ENCODE assay signal across 25 cellular contexts in the genomic region with DNA sequence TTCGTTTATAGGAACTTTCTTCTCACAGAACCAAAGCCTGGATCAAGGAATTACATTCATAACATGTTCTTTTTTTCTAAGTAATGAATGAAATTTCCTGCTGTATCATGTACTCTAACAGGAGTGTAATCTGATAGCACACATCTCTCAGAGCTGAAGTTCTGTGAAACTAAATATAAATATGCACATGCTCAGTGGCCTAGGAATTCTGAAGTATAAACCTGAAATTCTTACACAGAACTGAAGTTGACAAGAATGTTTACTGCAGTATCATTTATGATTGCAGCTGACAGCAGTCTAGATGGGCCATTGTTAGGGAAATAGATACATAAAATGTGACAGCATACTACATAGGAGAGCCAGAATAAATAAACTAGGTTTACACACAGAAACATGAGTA. TPM values are rescaled to one million over a fixed set of nuclear protein-coding genes. Genes with fewer than 3 reads are reported as not detected.
DNase-seq lines count a peak whose midpoint lies in the region; ATAC-seq, FAIRE-seq and TF ChIP-seq lines count a peak whose summit lies in the region.
"Had no signal": no experiment of that assay in that cellular context is flagged by ENCODE, and none has a peak within 500 bp of the region (broad histone marks: within the 10 kb centered on the region; RNA-seq: fewer than 3 reads in every experiment).

No MANE protein-coding gene starts in this region.

- H2AFZ ChIP-seq in astrocyte (ENCODE audit: low read depth, low read length), result no peak overlapping the region

- H3K4me2 ChIP-seq in astrocyte (ENCODE audit: low read length), result no peak overlapping the region
- H3K4me2 ChIP-seq: A549, smooth muscle cell had no signal

- no peak overlapping the region for H3K9ac ChIP-seq in astrocyte (ENCODE audit: low read length)

- no peak overlapping the region for H3K27ac ChIP-seq in astrocyte (ENCODE audit: low read depth, low read length)
- H3K27ac ChIP-seq: A549, ascending aorta, foreskin keratinocyte had no signal

- no peak overlapping the region for H3K4me3 ChIP-seq in astrocyte (ENCODE audit: insufficient read depth, low read depth, low read length)
- H3K4me3 ChIP-seq: A549, ascending aorta, smooth muscle cell had no signal

- H3K4me3 Mint-ChIP-seq in activated T-cell treated with anti-CD3 and anti-CD28 coated beads, Interleukin-2, amount 50 U/mL, for 72 hours, result no peak overlapping the region
- no peak overlapping the region for H3K4me3 Mint-ChIP-seq in astrocyte (ENCODE audit: unreplicated experiment)
- H3K4me3 Mint-ChIP-seq: natural killer cell; T-helper 1 cell treated with Interleukin-12 subunit alpha and Interleukin-12 subunit beta and Interleukin-4 antibody, amounts not matched to agents 30 μg/mL and 1 μg/mL, for 36 hours had no signal

- H3K4me1 Mint-ChIP-seq in activated T-cell treated with anti-CD3 and anti-CD28 coated beads, Interleukin-2, amount 50 U/mL, for 72 hours (ENCODE audit: low read depth), result peaks cover 69% of the 10 kb centered on the region
- H3K4me1 Mint-ChIP-seq in astrocyte (ENCODE audit: low read depth, unreplicated experiment), result peaks cover 27% of the 10 kb centered on the region

- peaks cover 0 to 3% of the 10 kb centered on the region in 2 donors for H3K9me3 Mint-ChIP-seq in activated T-cell treated with anti-CD3 and anti-CD28 coated beads, Interleukin-2, amount 50 U/mL, for 72 hours
- peaks cover 1% of the 10 kb centered on the region for H3K9me3 Mint-ChIP-seq in astrocyte (ENCODE audit: unreplicated experiment)

- no peak for TF ChIP-seq CTCF in astrocyte (IDR thresholded peaks at IDR 0.05; ENCODE audit: insufficient read depth, low read depth, low read length)

- no peaks in the 10 kb centered on the region for H3K9me3 ChIP-seq in astrocyte (ENCODE audit: insufficient read depth, low read depth, low read length)
- H3K9me3 ChIP-seq: A549, ascending aorta had no signal

- no peak for DNase-seq in activated T-cell treated with anti-CD3 and anti-CD28 coated beads, Interleukin-2, amount 50 U/mL, for 72 hours
- DNase-seq in activated T-cell treated with anti-CD3 and anti-CD28 coated beads, Interleukin-2, amount 50 U/mL, for 1 hour, result no peak
- peak; percentile 25 for DNase-seq in astrocyte (ENCODE audit: low read depth)
- peak; percentile 74 for DNase-seq in iris pigment epithelial cell (ENCODE audit: low read depth)
- no peak for DNase-seq in DMS153 treated with DMSO at 0.1 percent for 48 hours (lab: John Stamatoyannopoulos, UW; ENCODE audit: unreplicated experiment)
- DNase-seq in NCI-H146 (lab: John Stamatoyannopoulos, UW), result no peak
- DNase-seq: activated CD4-positive, alpha-beta T cell treated with anti-CD3 and anti-CD28 coated beads, Interleukin-2, amount 50 U/mL, for 48 hours; activated naive CD4-positive, alpha-beta T cell treated with Interleukin-2 at 50 U/mL for 16 hours; foreskin keratinocyte; Kasumi-1; kidney glomerular epithelial cell; mesenchymal stem cell; natural killer cell; NCI-H2107; NCI-H748 treated with DMSO at 0.1 percent for 48 hours; SIG-M5; stimulated activated CD4-positive, alpha-beta T cell treated with anti-CD3 and anti-CD28 coated beads, Interleukin-4, amount 100 ng/mL, for 1 hour had no signal

- H3K79me2 ChIP-seq in astrocyte (ENCODE audit: insufficient read depth, low read length), result peaks cover 93% of the 10 kb centered on the region

- peak; percentile 9 for FAIRE-seq in astrocyte (lab: Jason Lieb, UNC)
- FAIRE-seq: A549, colon, endometrium had no signal

- peaks cover 14 to 27% of the 10 kb centered on the region in 2 donors for H3K36me3 Mint-ChIP-seq in activated T-cell treated with anti-CD3 and anti-CD28 coated beads, Interleukin-2, amount 50 U/mL, for 72 hours (ENCODE audit: insufficient read depth in 2 of 2)
- H3K36me3 Mint-ChIP-seq in astrocyte (ENCODE audit: low read depth, unreplicated experiment), result peaks cover 7% of the 10 kb centered on the region
- H3K36me3 Mint-ChIP-seq: natural killer cell had no signal

- no peak for ATAC-seq in activated T-cell treated with anti-CD3 and anti-CD28 coated beads, Interleukin-2, amount 50 U/mL, for 72 hours (replicated peaks in 1 of 2)
- ATAC-seq in HG03520 (IDR thresholded peaks at IDR 0.05; ENCODE audit: unreplicated experiment) (no peak), GM21619 (IDR thresholded peaks at IDR 0.05; ENCODE audit: unreplicated experiment) (no peak)
- ATAC-seq: A549, foreskin keratinocyte, natural killer cell had no signal

- H3K36me3 ChIP-seq in astrocyte (ENCODE audit: insufficient read depth, low read length), result peaks cover 4% of the 10 kb centered on the region

- H4K20me1 ChIP-seq in astrocyte (ENCODE audit: insufficient read depth, low read length), result peaks cover 73% of the 10 kb centered on the region

- peak overlapping the region; percentile 57 for H3K27ac Mint-ChIP-seq in activated T-cell treated with anti-CD3 and anti-CD28 coated beads, Interleukin-2, amount 50 U/mL, for 72 hours
- peak overlapping the region; percentile 20 for H3K27ac Mint-ChIP-seq in astrocyte (ENCODE audit: unreplicated experiment)
- H3K27ac Mint-ChIP-seq: natural killer cell; T-helper 1 cell treated with Interleukin-12 subunit alpha and Interleukin-12 subunit beta and Interleukin-4 antibody, amounts not matched to agents 30 μg/mL and 1 μg/mL, for 36 hours had no signal

- H3K4me1 ChIP-seq in astrocyte (ENCODE audit: insufficient read depth, low read length), result no peaks in the 10 kb centered on the region
- H3K4me1 ChIP-seq: foreskin keratinocyte had no signal

- no peaks in the 10 kb centered on the region for H3K27me3 Mint-ChIP-seq in activated T-cell treated with anti-CD3 and anti-CD28 coated beads, Interleukin-2, amount 50 U/mL, for 72 hours (ENCODE audit: low read depth)
- H3K27me3 Mint-ChIP-seq in astrocyte (ENCODE audit: low read depth, unreplicated experiment), result no peaks in the 10 kb centered on the region

- no peaks in the 10 kb centered on the region for H3K27me3 ChIP-seq in astrocyte (ENCODE audit: insufficient read depth, low read length)
- H3K27me3 ChIP-seq: ascending aorta, foreskin keratinocyte had no signal

RNA-seq across cellular contexts. Expression of a gene that starts 54.5 kb away (rescaled TPM):
- 10 to 100 TPM; 39.6 to 57.3 TPM for total RNA-seq in activated T-cell treated with anti-CD3 and anti-CD28 coated beads, Interleukin-2, amount 50 U/mL, for 72 hours
- 27.1 and 30.5 TPM in 2 replicates for total RNA-seq in astrocyte

Comparison
In these comparisons a context has a peak if more than half of its experiments do, and no peak if none do; other contexts are left out.
1. DNase-seq: peak in astrocyte (single experiment) and iris pigment epithelial cell (single experiment); none in activated T-cell treated with anti-CD3 and anti-CD28 coated beads, Interleukin-2, amount 50 U/mL, for 72 hours (0 of 2), activated T-cell treated with anti-CD3 and anti-CD28 coated beads, Interleukin-2, amount 50 U/mL, for 1 hour (single experiment), DMS153 treated with DMSO at 0.1 percent for 48 hours (single experiment) and NCI-H146 (single experiment).